ENCODE assay signal across 27 cellular contexts in genomic region chr19:10988921-10989320, GRCh38.
"Had no signal": no experiment of that assay in that cellular context is flagged by ENCODE, and none has a peak within 500 bp of the region (broad histone marks: within the 10 kb centered on the region; RNA-seq: fewer than 3 reads in every experiment).

No MANE protein-coding gene starts in this region.

- DNase-seq: activated CD4-positive, alpha-beta memory T cell treated with anti-CD3 and anti-CD28 coated beads, Interleukin-2, amount 10 ng/mL, durations not matched to agents 7 days and 5 days; activated CD4-positive, alpha-beta T cell treated with anti-CD3 and anti-CD28 coated beads for 1 hour; activated CD4-positive, alpha-beta T cell treated with anti-CD3 and anti-CD28 coated beads for 48 hours; activated CD4-positive, CD25-positive, alpha-beta regulatory T cell; activated gamma-delta T cell; activated naive CD4-positive, alpha-beta T cell treated with Interleukin-2 at 50 U/mL for 16 hours; adrenal gland; caudate nucleus; MM.1S; MV-4-11; NCI-H1092; NCI-H1436 treated with DMSO at 0.1 percent for 48 hours; NCI-H1694 treated with DMSO at 0.1 percent for 48 hours; NCI-H2029; NCI-H345; NCI-H524 treated with DMSO at 0.1 percent for 48 hours; SIG-M5; T-cell; T-helper 2 cell; T-helper 9 cell had no signal

- H3K9me3 ChIP-seq: adrenal gland had no signal

- ATAC-seq: activated naive CD4-positive, alpha-beta T cell treated with anti-CD3 and anti-CD28 coated beads, Interleukin-2, amount 50 U/mL, for 72 hours; Panc1; SK-N-SH treated with all-trans-retinoic acid at 6 μM for 48 hours; T-cell had no signal

- H3K4me1 ChIP-seq: adrenal gland had no signal

- H3K27ac ChIP-seq: adrenal gland, KMS-11, VCaP had no signal

- H3K9ac ChIP-seq: KMS-11 had no signal

- H3K4me3 Mint-ChIP-seq: activated CD4-positive, alpha-beta memory T cell treated with anti-CD3 and anti-CD28 coated beads, Interleukin-2, amount 10 ng/mL, durations not matched to agents 7 days and 5 days; brain; T-cell had no signal

- H3K4me1 Mint-ChIP-seq: brain, T-cell had no signal

- H3K9me3 Mint-ChIP-seq: activated CD4-positive, alpha-beta memory T cell treated with anti-CD3 and anti-CD28 coated beads, Interleukin-2, amount 10 ng/mL, durations not matched to agents 7 days and 5 days; activated naive CD4-positive, alpha-beta T cell treated with anti-CD3 and anti-CD28 coated beads, Interleukin-2, amount 50 U/mL, for 72 hours; activated T-helper 2 cell treated with anti-CD3 and anti-CD28 coated beads, Interferon-gamma antibody, Interleukin-2, Interleukin-4, amounts not matched to agents 10 μg/mL and 5 μg/mL and 100 μg/mL, durations not matched to agents 14 hours and 24 hours and 36 hours; brain; T-cell had no signal

- H3K4me3 ChIP-seq: adrenal gland had no signal

- H3K27me3 Mint-ChIP-seq: activated CD4-positive, alpha-beta memory T cell treated with anti-CD3 and anti-CD28 coated beads, Interleukin-2, amount 10 ng/mL, durations not matched to agents 7 days and 5 days; brain; T-cell had no signal

- H3K27me3 ChIP-seq: adrenal gland had no signal

- H3K27ac Mint-ChIP-seq: activated CD4-positive, alpha-beta memory T cell treated with anti-CD3 and anti-CD28 coated beads, Interleukin-2, amount 10 ng/mL, durations not matched to agents 7 days and 5 days; activated T-helper 2 cell treated with anti-CD3 and anti-CD28 coated beads, Interferon-gamma antibody, Interleukin-2, Interleukin-4, amounts not matched to agents 10 μg/mL and 5 μg/mL and 100 μg/mL, durations not matched to agents 14 hours and 24 hours and 36 hours had no signal

- H3K4me2 ChIP-seq: KMS-11 had no signal
